Comparison of ENCODE assay signal across 9 cellular contexts in genomic region chrX:43557792-43558191, GRCh38.
DNase-seq lines count a peak whose midpoint lies in the region; ATAC-seq and TF ChIP-seq lines count a peak whose summit lies in the region.
"Had no signal": no experiment of that assay in that cellular context is flagged by ENCODE, and none has a peak within 500 bp of the region (broad histone marks: within the 10 kb centered on the region; RNA-seq: fewer than 3 reads in every experiment).

No MANE protein-coding gene starts in this region.

- H3F3A ChIP-seq in neural progenitor cell (ENCODE audit: low read depth), result peaks cover 19% of the 10 kb centered on the region

- ATAC-seq in HG03159 (IDR thresholded peaks at IDR 0.05; ENCODE audit: unreplicated experiment), result peak; percentile 72
- no peak for ATAC-seq in HG03025 (IDR thresholded peaks at IDR 0.05; ENCODE audit: low FRiP score, unreplicated experiment)
- ATAC-seq: activated naive CD4-positive, alpha-beta T cell treated with anti-CD3 and anti-CD28 coated beads, Interleukin-2, amount 50 U/mL, for 72 hours had no signal

- H3K4me1 ChIP-seq in neural progenitor cell (peaks cover 14% of the 10 kb centered on the region), thyroid gland (peaks cover 0 to 2% of the 10 kb centered on the region in 2 donors)

- no peak overlapping the region for H3K27ac ChIP-seq in neural progenitor cell
- no peak overlapping the region for H3K27ac ChIP-seq in thyroid gland

- H3K27me3 Mint-ChIP-seq in neural progenitor cell (ENCODE audit: insufficient read depth, low read depth), result no peaks in the 10 kb centered on the region

- H3K27me3 ChIP-seq in neural progenitor cell (no peaks in the 10 kb centered on the region), thyroid gland (no peaks in the 10 kb centered on the region)

- TF ChIP-seq CTCF in neural progenitor cell (IDR thresholded peaks at IDR 0.05), result peak; percentile 87
- TF ChIP-seq CTCF in thyroid gland (IDR thresholded peaks at IDR 0.05), result peak in 4 of 6 experiments; percentile 53 to 64 (median 60)

- no peak overlapping the region for H3K27ac Mint-ChIP-seq in neural progenitor cell
- H3K27ac Mint-ChIP-seq: activated naive CD4-positive, alpha-beta T cell treated with anti-CD3 and anti-CD28 coated beads, Interleukin-2, amount 50 U/mL, for 72 hours had no signal

- TF ChIP-seq POLR2A in thyroid gland (IDR thresholded peaks at IDR 0.05), result no peak

- intact Hi-C loops in thyroid gland (cut with DNase I), result loop anchor here (5.0 kb wide), 1 partner anchor 205 kb away; no protein-coding TSS in a partner anchor

- no peaks in the 10 kb centered on the region for H3K79me2 ChIP-seq in neural progenitor cell (ENCODE audit: low read depth)

- peaks cover 6% of the 10 kb centered on the region for H3K9me3 Mint-ChIP-seq in neural progenitor cell

- H4K20me1 ChIP-seq in neural progenitor cell (ENCODE audit: low read depth), result no peaks in the 10 kb centered on the region

- peak overlapping the region; percentile 64 for H2AFZ ChIP-seq in neural progenitor cell (replicated peaks)

- peak; percentile 59 for DNase-seq in DMS53 treated with DMSO at 0.1 percent for 48 hours (lab: John Stamatoyannopoulos, UW; ENCODE audit: unreplicated experiment)
- DNase-seq in OCI-M1 (lab: John Stamatoyannopoulos, UW), result peak; percentile 75
- peak; percentile 58 for DNase-seq in activated T-cell treated with anti-CD3 and anti-CD28 coated beads, Interleukin-2, amount 50 U/mL, for 1 hour
- DNase-seq in fibroblast of gingiva (ENCODE audit: low read depth), result peak; percentile 34
- peak; percentile 74 for DNase-seq in neural progenitor cell (ENCODE audit: low spot score)
- DNase-seq in thyroid gland, result peak; percentile 46 to 55

- no peak overlapping the region for H3K4me2 ChIP-seq in neural progenitor cell

- H3K36me3 ChIP-seq in neural progenitor cell (no peaks in the 10 kb centered on the region), thyroid gland (no peaks in the 10 kb centered on the region)

- 11% methylated on average over 4 of the region's 4 CpGs for WGBS in thyroid gland, 2 donors

- no peak overlapping the region for H3K9ac ChIP-seq in neural progenitor cell

- no peaks in the 10 kb centered on the region for H3K36me3 Mint-ChIP-seq in neural progenitor cell
- H3K36me3 Mint-ChIP-seq: activated naive CD4-positive, alpha-beta T cell treated with anti-CD3 and anti-CD28 coated beads, Interleukin-2, amount 50 U/mL, for 72 hours had no signal

- peaks cover 5% of the 10 kb centered on the region for H3K4me1 Mint-ChIP-seq in neural progenitor cell

- H3K9me3 ChIP-seq in neural progenitor cell (ENCODE audit: low read depth) (no peaks in the 10 kb centered on the region), thyroid gland (no peaks in the 10 kb centered on the region)

- H3K4me3 Mint-ChIP-seq in neural progenitor cell, result no peak overlapping the region

- no peak overlapping the region for H3K4me3 ChIP-seq in neural progenitor cell
- no peak overlapping the region for H3K4me3 ChIP-seq in thyroid gland (replicated peaks in 1 of 3)
